In genomic region chr5:10403829-10404228, GRCh38 we compare ENCODE assay signal across 9 cellular contexts. TPM values are rescaled to one million over a fixed set of nuclear protein-coding genes. Genes with fewer than 3 reads are reported as not detected.
"Had no signal": no experiment of that assay in that cellular context is flagged by ENCODE, and none has a peak within 500 bp of the region (broad histone marks: within the 10 kb centered on the region; RNA-seq: fewer than 3 reads in every experiment).

No MANE protein-coding gene starts in this region.

- FAIRE-seq: G401.6, GM12878, GM12891, GM12892, GM18507, GM19239 had no signal

- H3K4me3 ChIP-seq: GM12878 had no signal

- DNase-seq: GDM1, GF-D8 had no signal

- ATAC-seq: GM12878 had no signal

RNA-seq across cellular contexts. Expression of gene ROPN1L, which starts 37.9 kb away (rescaled TPM):
- total RNA-seq: G401 had no signal
